ENCODE assay signal across 14 cellular contexts in genomic region chr1:170630977-170631376, GRCh38. TPM values are rescaled to one million over a fixed set of nuclear protein-coding genes. Genes with fewer than 3 reads are reported as not detected.
DNase-seq lines count a peak whose midpoint lies in the region; TF ChIP-seq lines count a peak whose summit lies in the region.
"Had no signal": no experiment of that assay in that cellular context is flagged by ENCODE, and none has a peak within 500 bp of the region (broad histone marks: within the 10 kb centered on the region; RNA-seq: fewer than 3 reads in every experiment).

No MANE protein-coding gene starts in this region.

- H3K79me2 ChIP-seq in neural progenitor cell (ENCODE audit: low read depth) (no peaks in the 10 kb centered on the region), SK-N-SH (ENCODE audit: insufficient read depth) (no peaks in the 10 kb centered on the region)

- no peak overlapping the region for H3K4me3 Mint-ChIP-seq in activated CD4-positive, alpha-beta T cell treated with anti-CD3 and anti-CD28 coated beads, Interleukin-2, amount 10 ng/mL, durations not matched to agents 24 days and 14 days
- no peak overlapping the region for H3K4me3 Mint-ChIP-seq in activated CD4-positive, alpha-beta T cell treated with anti-CD3 and anti-CD28 coated beads, Interleukin-2, amount 10 ng/mL, durations not matched to agents 7 days and 5 days
- no peak overlapping the region for H3K4me3 Mint-ChIP-seq in neural progenitor cell
- H3K4me3 Mint-ChIP-seq: CD14-positive monocyte; CD8-positive, alpha-beta T cell had no signal

- no peak overlapping the region for H3K27ac Mint-ChIP-seq in activated CD4-positive, alpha-beta T cell treated with anti-CD3 and anti-CD28 coated beads, Interleukin-2, amount 10 ng/mL, durations not matched to agents 24 days and 14 days
- H3K27ac Mint-ChIP-seq in activated CD4-positive, alpha-beta T cell treated with anti-CD3 and anti-CD28 coated beads, Interleukin-2, amount 10 ng/mL, durations not matched to agents 7 days and 5 days: no peak overlapping the region
- no peak overlapping the region for H3K27ac Mint-ChIP-seq in neural progenitor cell
- H3K27ac Mint-ChIP-seq: CD14-positive monocyte; CD8-positive, alpha-beta T cell had no signal

- H3K27me3 ChIP-seq in neural progenitor cell (no peaks in the 10 kb centered on the region), tibial nerve (no peaks in the 10 kb centered on the region), SK-N-SH (ENCODE audit: insufficient read depth) (no peaks in the 10 kb centered on the region), ascending aorta (no peaks in the 10 kb centered on the region)

- H3K36me3 ChIP-seq in neural progenitor cell (no peaks in the 10 kb centered on the region), tibial nerve (no peaks in the 10 kb centered on the region), SK-N-SH (replicated peaks in 1 of 2; ENCODE audit: control insufficient read depth in 1 of 2, insufficient read depth in 2 of 2, low read length in 1 of 2) (no peaks in the 10 kb centered on the region), ascending aorta (no peaks in the 10 kb centered on the region)

- TF ChIP-seq EP300 in tibial nerve (IDR thresholded peaks at IDR 0.05) (no peak), SK-N-SH (IDR thresholded peaks at IDR 0.05; ENCODE audit: borderline replicate concordance in 1 of 2, low read depth in 1 of 2, low read length in 1 of 2) (no peak)

- WGBS in tibial nerve, 2 donors: 83 to 92% methylated on average over 6 to 7 of the region's 7 CpGs
- WGBS in SK-N-SH (ENCODE audit: low lambda C conversion rate): 50% methylated on average over 2 of the region's 7 CpGs

- H2AFZ ChIP-seq in neural progenitor cell (replicated peaks): peak overlapping the region; percentile 80
- no peak overlapping the region for H2AFZ ChIP-seq in SK-N-SH (ENCODE audit: low read depth)

- H3K9ac ChIP-seq in neural progenitor cell (no peak overlapping the region), SK-N-SH (no peak overlapping the region)

- no peaks in the 10 kb centered on the region for H3K9me3 ChIP-seq in neural progenitor cell (ENCODE audit: low read depth)
- H3K9me3 ChIP-seq in tibial nerve: no peaks in the 10 kb centered on the region
- no peaks in the 10 kb centered on the region for H3K9me3 ChIP-seq in SK-N-SH
- H3K9me3 ChIP-seq in ascending aorta: no peaks in the 10 kb centered on the region

- H3K9me3 Mint-ChIP-seq in activated CD4-positive, alpha-beta T cell treated with anti-CD3 and anti-CD28 coated beads, Interleukin-2, amount 10 ng/mL, durations not matched to agents 24 days and 14 days: no peaks in the 10 kb centered on the region
- no peaks in the 10 kb centered on the region for H3K9me3 Mint-ChIP-seq in activated CD4-positive, alpha-beta T cell treated with anti-CD3 and anti-CD28 coated beads, Interleukin-2, amount 10 ng/mL, durations not matched to agents 7 days and 5 days
- peaks cover 6% of the 10 kb centered on the region for H3K9me3 Mint-ChIP-seq in neural progenitor cell
- H3K9me3 Mint-ChIP-seq: CD8-positive, alpha-beta T cell had no signal

- CTCF ChIA-PET in activated CD4-positive, alpha-beta T cell treated with anti-CD3 and anti-CD28 coated beads, Interleukin-2, amount 10 ng/mL, durations not matched to agents 7 days and 5 days (lab: Charles Lee): no interaction called here
- CTCF ChIA-PET in SK-N-SH (lab: Yijun Ruan, JAX): no interaction called here

- no peaks in the 10 kb centered on the region for H3K27me3 Mint-ChIP-seq in activated CD4-positive, alpha-beta T cell treated with anti-CD3 and anti-CD28 coated beads, Interleukin-2, amount 10 ng/mL, durations not matched to agents 24 days and 14 days
- H3K27me3 Mint-ChIP-seq in activated CD4-positive, alpha-beta T cell treated with anti-CD3 and anti-CD28 coated beads, Interleukin-2, amount 10 ng/mL, durations not matched to agents 7 days and 5 days: peaks cover 11% of the 10 kb centered on the region
- peaks cover 2% of the 10 kb centered on the region for H3K27me3 Mint-ChIP-seq in neural progenitor cell (ENCODE audit: insufficient read depth, low read depth)

- H3K9me2 ChIP-seq in SK-N-SH: no peaks in the 10 kb centered on the region

- DNase-seq in activated CD4-positive, alpha-beta T cell treated with anti-CD3 and anti-CD28 coated beads, Interleukin-2, amount 10 ng/mL, durations not matched to agents 24 days and 14 days: peak; percentile 32
- no peak for DNase-seq in activated CD4-positive, alpha-beta T cell treated with anti-CD3 and anti-CD28 coated beads, Interleukin-2, amount 10 ng/mL, durations not matched to agents 7 days and 5 days
- peak; percentile 51 for DNase-seq in ecto neural progenitor cell (ENCODE audit: low spot score)
- peak; percentile 13 for DNase-seq in neural progenitor cell (ENCODE audit: low spot score)
- no peak for DNase-seq in tibial nerve (ENCODE audit: low spot score in 2 of 2)
- DNase-seq in SK-N-SH: no peak
- DNase-seq in ascending aorta (ENCODE audit: low spot score in 2 of 2): no peak
- DNase-seq: CD8-positive, alpha-beta T cell; COR-L47; DND-41; GF-D8 had no signal

- POLR2A ChIA-PET in activated CD4-positive, alpha-beta T cell treated with anti-CD3 and anti-CD28 coated beads, Interleukin-2, amount 10 ng/mL, durations not matched to agents 7 days and 5 days (lab: Charles Lee): no interaction called here
- POLR2A ChIA-PET in SK-N-SH (lab: Yijun Ruan, JAX): no interaction called here

- intact Hi-C loops in activated CD4-positive, alpha-beta T cell treated with anti-CD3 and anti-CD28 coated beads, Interleukin-2, amount 10 ng/mL, durations not matched to agents 24 days and 14 days (cut with micrococcal nuclease): no loop called here
- intact Hi-C loops in ascending aorta (cut with DNase I): no loop called here

- TF ChIP-seq CTCF in neural progenitor cell (IDR thresholded peaks at IDR 0.05) (no peak), tibial nerve (IDR thresholded peaks at IDR 0.05) (no peak), SK-N-SH (IDR thresholded peaks at IDR 0.05) (no peak), ascending aorta (IDR thresholded peaks at IDR 0.05) (no peak)

- H3K4me2 ChIP-seq in neural progenitor cell (no peak overlapping the region), SK-N-SH (no peak overlapping the region)

- no peaks in the 10 kb centered on the region for H3K36me3 Mint-ChIP-seq in activated CD4-positive, alpha-beta T cell treated with anti-CD3 and anti-CD28 coated beads, Interleukin-2, amount 10 ng/mL, durations not matched to agents 24 days and 14 days (ENCODE audit: low read depth)
- H3K36me3 Mint-ChIP-seq in activated CD4-positive, alpha-beta T cell treated with anti-CD3 and anti-CD28 coated beads, Interleukin-2, amount 10 ng/mL, durations not matched to agents 7 days and 5 days (ENCODE audit: low read depth): no peaks in the 10 kb centered on the region
- no peaks in the 10 kb centered on the region for H3K36me3 Mint-ChIP-seq in neural progenitor cell
- H3K36me3 Mint-ChIP-seq: CD14-positive monocyte; CD8-positive, alpha-beta T cell had no signal

- H3K4me1 ChIP-seq in neural progenitor cell (no peaks in the 10 kb centered on the region), tibial nerve (no peaks in the 10 kb centered on the region), SK-N-SH (ENCODE audit: control insufficient read depth in 1 of 2, insufficient read depth in 2 of 2, low read depth in 1 of 2, low read length in 1 of 2) (peaks cover 0 to 12% of the 10 kb centered on the region in 2 experiments; a peak in 3 of 4 replicates), ascending aorta (no peaks in the 10 kb centered on the region)

- no peaks in the 10 kb centered on the region for H4K20me1 ChIP-seq in neural progenitor cell (ENCODE audit: low read depth)
- no peaks in the 10 kb centered on the region for H4K20me1 ChIP-seq in SK-N-SH (ENCODE audit: insufficient read depth)

- H3K27ac ChIP-seq in neural progenitor cell (no peak overlapping the region), tibial nerve (no peak overlapping the region), SK-N-SH (ENCODE audit: low read depth in 2 of 2, low read length in 1 of 2) (no peak overlapping the region), ascending aorta (no peak overlapping the region)
- H3K27ac ChIP-seq: 22Rv1, HL-60 had no signal

- H3K4me3 ChIP-seq in neural progenitor cell (no peak overlapping the region), tibial nerve (no peak overlapping the region), SK-N-SH (ENCODE audit: low read depth in 2 of 2, low read length in 1 of 2) (no peak overlapping the region), ascending aorta (no peak overlapping the region)

- TF ChIP-seq RAD21 in SK-N-SH (IDR thresholded peaks at IDR 0.05; ENCODE audit: low read length): no peak

- TF ChIP-seq POLR2A in tibial nerve (IDR thresholded peaks at IDR 0.05): no peak

- H3F3A ChIP-seq in neural progenitor cell (ENCODE audit: low read depth) (no peaks in the 10 kb centered on the region), SK-N-SH (replicated peaks; ENCODE audit: insufficient read depth) (peaks cover 30% of the 10 kb centered on the region)

- H3K4me1 Mint-ChIP-seq in activated CD4-positive, alpha-beta T cell treated with anti-CD3 and anti-CD28 coated beads, Interleukin-2, amount 10 ng/mL, durations not matched to agents 24 days and 14 days: no peaks in the 10 kb centered on the region
- no peaks in the 10 kb centered on the region for H3K4me1 Mint-ChIP-seq in activated CD4-positive, alpha-beta T cell treated with anti-CD3 and anti-CD28 coated beads, Interleukin-2, amount 10 ng/mL, durations not matched to agents 7 days and 5 days
- no peaks in the 10 kb centered on the region for H3K4me1 Mint-ChIP-seq in neural progenitor cell
- H3K4me1 Mint-ChIP-seq: CD14-positive monocyte had no signal

TF ChIP-seq in SK-N-SH, 30 proteins besides CTCF, POLR2A, EP300 and RAD21 (continues in another document):
- no peak for TF ChIP-seq YY1 (IDR thresholded peaks at IDR 0.05; ENCODE audit: low read depth)
- no peak for TF ChIP-seq USF1 (IDR thresholded peaks at IDR 0.05; ENCODE audit: borderline replicate concordance, low read depth)
- TF ChIP-seq RXRA (IDR thresholded peaks at IDR 0.05; ENCODE audit: borderline replicate concordance, low read depth): no peak
- no peak for TF ChIP-seq CHD2 (IDR thresholded peaks at IDR 0.05; ENCODE audit: low read length, partially characterized antibody)

RNA-seq across cellular contexts. Expression of gene PRRX1, which starts 33.0 kb away (rescaled TPM):
- not detected in 2 replicates for total RNA-seq in activated CD4-positive, alpha-beta T cell treated with anti-CD3 and anti-CD28 coated beads, Interleukin-2, amount 10 ng/mL, durations not matched to agents 24 days and 14 days
- not detected for total RNA-seq in activated CD4-positive, alpha-beta T cell treated with anti-CD3 and anti-CD28 coated beads, Interleukin-2, amount 10 ng/mL, durations not matched to agents 7 days and 5 days
- 0.09 and 0.19 TPM in 2 replicates for total RNA-seq in neural progenitor cell (ENCODE audit: low replicate concordance)
- total RNA-seq in tibial nerve: 10 to 100 TPM; 55.5 to 97.5 (median 66.2) TPM
- polyA plus RNA-seq in SK-N-SH (2012; rRNA removed): 356 and 431 TPM in 2 replicates
- 352 and 421 TPM in 2 replicates for polyA plus RNA-seq in SK-N-SH (2012; cell fraction: cytosol; rRNA removed)
- polyA plus RNA-seq in SK-N-SH (2012; cell fraction: nucleus; rRNA removed): 197 and 345 TPM in 2 replicates
- 123 TPM for total RNA-seq in ascending aorta
- total RNA-seq: CD8-positive, alpha-beta T cell had no signal
- polyA plus RNA-seq: CD14-positive monocyte had no signal

Comparison
In these comparisons a context has a peak if more than half of its experiments do, and no peak if none do; other contexts are left out.
1. DNase-seq: peak in activated CD4-positive, alpha-beta T cell treated with anti-CD3 and anti-CD28 coated beads, Interleukin-2, amount 10 ng/mL, durations not matched to agents 24 days and 14 days (single experiment), ecto neural progenitor cell (single experiment) and neural progenitor cell (single experiment); none in activated CD4-positive, alpha-beta T cell treated with anti-CD3 and anti-CD28 coated beads, Interleukin-2, amount 10 ng/mL, durations not matched to agents 7 days and 5 days (single experiment), tibial nerve (0 of 2), SK-N-SH (single experiment) and ascending aorta (0 of 2).
2. RNA of gene PRRX1, which starts 33.0 kb away (total RNA-seq): 123 TPM in ascending aorta (single experiment) and 55.5 to 97.5 TPM in tibial nerve; 0.09 to 0.19 TPM in neural progenitor cell, not detected in activated CD4-positive, alpha-beta T cell treated with anti-CD3 and anti-CD28 coated beads, Interleukin-2, amount 10 ng/mL, durations not matched to agents 24 days and 14 days and not detected in activated CD4-positive, alpha-beta T cell treated with anti-CD3 and anti-CD28 coated beads, Interleukin-2, amount 10 ng/mL, durations not matched to agents 7 days and 5 days; every median in the first group is over 10 times any median in the second.